19 cellular contexts compared by ENCODE assay signal in genomic region chr10:61673360-61673759, GRCh38. TPM values are rescaled to one million over a fixed set of nuclear protein-coding genes. Genes with fewer than 3 reads are reported as not detected.
DNase-seq lines count a peak whose midpoint lies in the region; ATAC-seq, FAIRE-seq and TF ChIP-seq lines count a peak whose summit lies in the region.
"Had no signal": no experiment of that assay in that cellular context is flagged by ENCODE, and none has a peak within 500 bp of the region (broad histone marks: within the 10 kb centered on the region; RNA-seq: fewer than 3 reads in every experiment).

No MANE protein-coding gene starts in this region.

- no peaks in the 10 kb centered on the region for H3K4me1 Mint-ChIP-seq in naive thymus-derived CD4-positive, alpha-beta T cell
- H3K4me1 Mint-ChIP-seq in activated T-cell treated with anti-CD3 and anti-CD28 coated beads, Interleukin-2, amount 50 U/mL, for 24 hours (ENCODE audit: low read depth) = no peaks in the 10 kb centered on the region
- H3K4me1 Mint-ChIP-seq: GM23338 had no signal

- H3K4me3 ChIP-seq in BE2C (ENCODE audit: low read depth, low read length) (no peak overlapping the region), epithelial cell of esophagus (ENCODE audit: low read length) (no peak overlapping the region)
- no peak overlapping the region for H3K4me3 ChIP-seq in naive thymus-derived CD4-positive, alpha-beta T cell (ENCODE audit: low read length)
- H3K4me3 ChIP-seq: GM12878, GM23338, HAP-1 had no signal

- DNase-seq in BE2C = peak; percentile 30
- peak; percentile 13 for DNase-seq in NCI-H69 (lab: John Stamatoyannopoulos, UW)
- peak; percentile 93 for DNase-seq in SK-N-DZ (ENCODE audit: low spot score)
- DNase-seq in epithelial cell of esophagus (ENCODE audit: low read depth) = peak; percentile 7
- DNase-seq in naive thymus-derived CD4-positive, alpha-beta T cell = no peak
- DNase-seq in frontal cortex (ENCODE audit: low spot score in 2 of 2) = no peak
- DNase-seq in activated T-cell treated with anti-CD3 and anti-CD28 coated beads, Interleukin-2, amount 50 U/mL, for 24 hours = no peak
- DNase-seq in NCI-H2196 (lab: John Stamatoyannopoulos, UW; ENCODE audit: unreplicated experiment) = no peak
- DNase-seq: ACHN; C1 segment of cervical spinal cord; Calu3; CD4-positive, alpha-beta T cell; DMS 273 treated with DMSO at 0.1 percent for 48 hours; HFFc6 had no signal

- H3K36me3 ChIP-seq in BE2C = no peaks in the 10 kb centered on the region
- no peaks in the 10 kb centered on the region for H3K36me3 ChIP-seq in naive thymus-derived CD4-positive, alpha-beta T cell (ENCODE audit: control insufficient read depth in 2 of 3, insufficient read depth in 3 of 3, low read length in 3 of 3)
- H3K36me3 ChIP-seq: HAP-1 had no signal

- CTCF ChIA-PET in naive thymus-derived CD4-positive, alpha-beta T cell (lab: Charles Lee) = no interaction called here

- no peak for FAIRE-seq in frontal cortex (lab: Jason Lieb, UNC)
- FAIRE-seq: GM18507, HTR-8/SVneo had no signal

- TF ChIP-seq CTCF in BE2C (IDR thresholded peaks at IDR 0.05; ENCODE audit: low read depth, low read length) (no peak), epithelial cell of esophagus (IDR thresholded peaks at IDR 0.05; ENCODE audit: insufficient read depth, low read depth, low read length, missing control alignments) (no peak)

- H3K36me3 Mint-ChIP-seq in naive thymus-derived CD4-positive, alpha-beta T cell = no peaks in the 10 kb centered on the region
- no peaks in the 10 kb centered on the region for H3K36me3 Mint-ChIP-seq in activated T-cell treated with anti-CD3 and anti-CD28 coated beads, Interleukin-2, amount 50 U/mL, for 24 hours (ENCODE audit: low read depth)

- no peaks in the 10 kb centered on the region for H3K27me3 ChIP-seq in BE2C
- no peaks in the 10 kb centered on the region for H3K27me3 ChIP-seq in naive thymus-derived CD4-positive, alpha-beta T cell (ENCODE audit: control insufficient read depth in 2 of 2, insufficient read depth in 2 of 2, low read length in 2 of 2)

- no peak overlapping the region for H3K4me3 Mint-ChIP-seq in naive thymus-derived CD4-positive, alpha-beta T cell
- no peak overlapping the region for H3K4me3 Mint-ChIP-seq in activated T-cell treated with anti-CD3 and anti-CD28 coated beads, Interleukin-2, amount 50 U/mL, for 24 hours
- H3K4me3 Mint-ChIP-seq: CD4-positive, alpha-beta T cell; GM23338; HFFc6 had no signal

- ATAC-seq in naive thymus-derived CD4-positive, alpha-beta T cell = no peak
- ATAC-seq: GM12878, GM23338 had no signal

- POLR2A ChIA-PET in naive thymus-derived CD4-positive, alpha-beta T cell (lab: Charles Lee) = no interaction called here

- H3K9me3 ChIP-seq in BE2C = no peaks in the 10 kb centered on the region
- no peaks in the 10 kb centered on the region for H3K9me3 ChIP-seq in naive thymus-derived CD4-positive, alpha-beta T cell (ENCODE audit: control insufficient read depth in 2 of 3, low read length in 3 of 3)
- H3K9me3 ChIP-seq: HAP-1 had no signal

- intact Hi-C loops in naive thymus-derived CD4-positive, alpha-beta T cell (cut with micrococcal nuclease) = no loop called here

- H3K27ac ChIP-seq in naive thymus-derived CD4-positive, alpha-beta T cell (ENCODE audit: low read depth, low read length) = no peak overlapping the region

- H3K27ac Mint-ChIP-seq in naive thymus-derived CD4-positive, alpha-beta T cell = no peak overlapping the region
- H3K27ac Mint-ChIP-seq in activated T-cell treated with anti-CD3 and anti-CD28 coated beads, Interleukin-2, amount 50 U/mL, for 24 hours = no peak overlapping the region
- H3K27ac Mint-ChIP-seq: CD4-positive, alpha-beta T cell; GM23338; HFFc6 had no signal

- no peaks in the 10 kb centered on the region for H3K9me3 Mint-ChIP-seq in naive thymus-derived CD4-positive, alpha-beta T cell
- no peaks in the 10 kb centered on the region for H3K9me3 Mint-ChIP-seq in activated T-cell treated with anti-CD3 and anti-CD28 coated beads, Interleukin-2, amount 50 U/mL, for 24 hours
- H3K9me3 Mint-ChIP-seq: CD4-positive, alpha-beta T cell; GM23338; HFFc6 had no signal

- peaks cover 14% of the 10 kb centered on the region for H3K4me1 ChIP-seq in BE2C
- H3K4me1 ChIP-seq in naive thymus-derived CD4-positive, alpha-beta T cell (ENCODE audit: control insufficient read depth in 2 of 2, insufficient read depth in 2 of 2, low read length in 2 of 2) = no peaks in the 10 kb centered on the region
- H3K4me1 ChIP-seq: HAP-1 had no signal

- H3K27me3 Mint-ChIP-seq in naive thymus-derived CD4-positive, alpha-beta T cell = peaks cover 0 to 13% (median 6%) of the 10 kb centered on the region in 5 donors
- no peaks in the 10 kb centered on the region for H3K27me3 Mint-ChIP-seq in activated T-cell treated with anti-CD3 and anti-CD28 coated beads, Interleukin-2, amount 50 U/mL, for 24 hours
- H3K27me3 Mint-ChIP-seq: CD4-positive, alpha-beta T cell had no signal

RNA-seq across cellular contexts. Expression of gene CABCOCO1, which starts 10.6 kb away (rescaled TPM):
- polyA plus RNA-seq in BE2C (2012; ENCODE audit: insufficient read depth, insufficient read length, low read depth) = not detected
- not detected in 2 replicates for polyA plus RNA-seq in SK-N-DZ (2014; cell fraction: cytosol; rRNA removed)
- not detected in 2 replicates for polyA plus RNA-seq in SK-N-DZ (2014; cell fraction: nucleus; rRNA removed)
- total RNA-seq in naive thymus-derived CD4-positive, alpha-beta T cell = not detected
- polyA plus RNA-seq in naive thymus-derived CD4-positive, alpha-beta T cell = not detected
- 4.9 TPM for total RNA-seq in frontal cortex
- total RNA-seq: Calu3; CD4-positive, alpha-beta T cell; GM12878; GM23338 had no signal
- polyA plus RNA-seq: GM12878, GM23338 had no signal

Comparison
In these comparisons a context has a peak if more than half of its experiments do, and no peak if none do; other contexts are left out.
1. DNase-seq: peak in BE2C (single experiment), NCI-H69 (single experiment), SK-N-DZ (single experiment) and epithelial cell of esophagus (single experiment); none in naive thymus-derived CD4-positive, alpha-beta T cell (0 of 9), frontal cortex (0 of 2), activated T-cell treated with anti-CD3 and anti-CD28 coated beads, Interleukin-2, amount 50 U/mL, for 24 hours (single experiment) and NCI-H2196 (single experiment).